In genomic region chr5:30592833-30593232, GRCh38 we compare ENCODE assay signal across 25 cellular contexts.
"Had no signal": no experiment of that assay in that cellular context is flagged by ENCODE, and none has a peak within 500 bp of the region (broad histone marks: within the 10 kb centered on the region; RNA-seq: fewer than 3 reads in every experiment).

No MANE protein-coding gene starts in this region.

- H3K27me3 Mint-ChIP-seq: effector memory CD8-positive, alpha-beta T cell; naive B cell; natural killer cell treated with Interleukin-12 subunit alpha and Interleukin-12 subunit beta and Interleukin-15 and Interleukin-18, amount 100 ng/mL, for 72 hours; stimulated activated naive CD8-positive, alpha-beta T cell treated with anti-CD3 and anti-CD28 coated beads, Interleukin-15, amount 100 ng/mL, for 72 hours had no signal

- H3K27ac Mint-ChIP-seq: effector memory CD8-positive, alpha-beta T cell; mesothelial cell of epicardium; naive B cell; natural killer cell treated with Interleukin-12 subunit alpha and Interleukin-12 subunit beta and Interleukin-15 and Interleukin-18, amount 100 ng/mL, for 72 hours; stimulated activated naive CD8-positive, alpha-beta T cell treated with anti-CD3 and anti-CD28 coated beads, Interleukin-15, amount 100 ng/mL, for 72 hours had no signal

- H3K4me3 ChIP-seq: gastrocnemius medialis, left lung, mucosa of descending colon, pancreas, smooth muscle cell, suprapubic skin, transverse colon, upper lobe of right lung, uterus had no signal

- H3K9me3 ChIP-seq: gastrocnemius medialis, left lung, mucosa of descending colon, neutrophil, pancreas, suprapubic skin, upper lobe of right lung, uterus had no signal

- H3K36me3 Mint-ChIP-seq: mesothelial cell of epicardium; naive B cell; natural killer cell treated with Interleukin-12 subunit alpha and Interleukin-12 subunit beta and Interleukin-15 and Interleukin-18, amount 100 ng/mL, for 72 hours had no signal

- H3K4me1 ChIP-seq: gastrocnemius medialis, left lung, pancreas, suprapubic skin, transverse colon, upper lobe of right lung, uterus had no signal

- H3K27ac ChIP-seq: gastrocnemius medialis, left lung, neutrophil, pancreas, suprapubic skin, transverse colon, upper lobe of right lung, uterus had no signal

- DNase-seq: cortex of kidney; effector memory CD8-positive, alpha-beta T cell; foreskin fibroblast; gastrocnemius medialis; head of caudate nucleus; left lung; mesenchymal stem cell; mucosa of descending colon; naive B cell; pancreas; stimulated activated CD4-positive, alpha-beta T cell treated with anti-CD3 and anti-CD28 coated beads, Interleukin-12 subunit alpha, Interleukin-12 subunit beta, amount 100 ng/mL, for 4 hours; stimulated activated CD4-positive, alpha-beta T cell treated with anti-CD3 and anti-CD28 coated beads, Interleukin-1b, Interleukin-23, amount 100 ng/mL, for 48 hours; stimulated activated CD4-positive, alpha-beta T cell treated with anti-CD3 and anti-CD28 coated beads, Interleukin-4, amount 100 ng/mL, for 1 hour; stimulated activated CD8-positive, alpha-beta memory T cell treated with anti-CD3 and anti-CD28 coated beads, Interleukin-4, amount 100 ng/mL, for 48 hours; stimulated activated naive CD4-positive, alpha-beta T cell; stimulated activated naive CD8-positive, alpha-beta T cell treated with anti-CD3 and anti-CD28 coated beads, Interleukin-15, amount 100 ng/mL, for 72 hours; transverse colon; upper lobe of right lung; uterus had no signal

- H3K4me1 Mint-ChIP-seq: mesothelial cell of epicardium; naive B cell; neural crest cell; stimulated activated naive CD8-positive, alpha-beta T cell treated with anti-CD3 and anti-CD28 coated beads, Interleukin-15, amount 100 ng/mL, for 72 hours had no signal

- H3K4me3 Mint-ChIP-seq: effector memory CD8-positive, alpha-beta T cell; mesothelial cell of epicardium; naive B cell; natural killer cell treated with Interleukin-12 subunit alpha and Interleukin-12 subunit beta and Interleukin-15 and Interleukin-18, amount 100 ng/mL, for 72 hours; neural crest cell; stimulated activated naive CD8-positive, alpha-beta T cell treated with anti-CD3 and anti-CD28 coated beads, Interleukin-15, amount 100 ng/mL, for 72 hours had no signal

- H3K9me3 Mint-ChIP-seq: neural crest cell had no signal

- H3K27me3 ChIP-seq: gastrocnemius medialis, left lung, neutrophil, pancreas, suprapubic skin, transverse colon, upper lobe of right lung, uterus had no signal

- H3K36me3 ChIP-seq: gastrocnemius medialis, left lung, neutrophil, pancreas, suprapubic skin, transverse colon, upper lobe of right lung, uterus had no signal
